In genomic region chr9:18036364-18036896, GRCh38 we compare ENCODE assay signal across 20 cellular contexts.
"Had no signal": no experiment of that assay in that cellular context is flagged by ENCODE, and none has a peak within 500 bp of the region (broad histone marks: within the 10 kb centered on the region; RNA-seq: fewer than 3 reads in every experiment).

No MANE protein-coding gene starts in this region.

- H3K36me3 ChIP-seq: MG63, WERI-Rb-1 had no signal

- H3K36me3 Mint-ChIP-seq: activated naive CD8-positive, alpha-beta T cell treated with anti-CD3 and anti-CD28 coated beads, Interleukin-2, amount 10 ng/mL, durations not matched to agents 7 days and 5 days; brain had no signal

- H3K4me1 Mint-ChIP-seq: activated naive CD8-positive, alpha-beta T cell treated with anti-CD3 and anti-CD28 coated beads, Interleukin-2, amount 10 ng/mL, durations not matched to agents 7 days and 5 days; brain; central memory CD8-positive, alpha-beta T cell had no signal

- H3K4me3 Mint-ChIP-seq: activated CD8-positive, alpha-beta T cell treated with anti-CD3 and anti-CD28 coated beads, Interleukin-2, amount 10 ng/mL, durations not matched to agents 7 days and 5 days; activated naive CD8-positive, alpha-beta T cell treated with anti-CD3 and anti-CD28 coated beads, Interleukin-2, amount 10 ng/mL, durations not matched to agents 7 days and 5 days; brain; central memory CD8-positive, alpha-beta T cell had no signal

- H3K27ac ChIP-seq: SK-N-MC, WERI-Rb-1 had no signal

- H3K27me3 Mint-ChIP-seq: brain; central memory CD8-positive, alpha-beta T cell had no signal

- H3K27ac Mint-ChIP-seq: activated CD8-positive, alpha-beta T cell treated with anti-CD3 and anti-CD28 coated beads, Interleukin-2, amount 10 ng/mL, durations not matched to agents 7 days and 5 days; activated naive CD8-positive, alpha-beta T cell treated with anti-CD3 and anti-CD28 coated beads, Interleukin-2, amount 10 ng/mL, durations not matched to agents 7 days and 5 days; brain had no signal

- DNase-seq: activated CD4-positive, alpha-beta T cell treated with anti-CD3 and anti-CD28 coated beads for 4 hours; activated CD8-positive, alpha-beta memory T cell treated with anti-CD3 and anti-CD28 coated beads, Interleukin-2, amount 50 U/mL, for 48 hours; activated CD8-positive, alpha-beta T cell treated with anti-CD3 and anti-CD28 coated beads, Interleukin-2, amount 10 ng/mL, durations not matched to agents 7 days and 5 days; activated naive CD4-positive, alpha-beta T cell treated with anti-CD3 and anti-CD28 coated beads, Interleukin-2, amount 50 U/mL, for 16 hours; activated naive CD8-positive, alpha-beta T cell treated with anti-CD3 and anti-CD28 coated beads, Interleukin-2, amount 10 ng/mL, durations not matched to agents 7 days and 5 days; activated T-cell treated with anti-CD3 and anti-CD28 coated beads, Interleukin-2, amount 50 U/mL, for 1 hour; aorta; MG63; NCI-H1105; NCI-H1436; NCI-H1694 treated with DMSO at 0.1 percent for 48 hours; NCI-H2029 treated with DMSO at 0.1 percent for 48 hours; NCI-H446; OCI-M1; RPMI8226; T-helper 1 cell; WERI-Rb-1 had no signal

- H3K9me3 Mint-ChIP-seq: activated naive CD8-positive, alpha-beta T cell treated with anti-CD3 and anti-CD28 coated beads, Interleukin-2, amount 10 ng/mL, durations not matched to agents 7 days and 5 days had no signal

- H3K9me3 ChIP-seq: MG63 had no signal

- H3K4me3 ChIP-seq: MG63, SK-N-MC had no signal
